8 cellular contexts compared by ENCODE assay signal in the genomic region with DNA sequence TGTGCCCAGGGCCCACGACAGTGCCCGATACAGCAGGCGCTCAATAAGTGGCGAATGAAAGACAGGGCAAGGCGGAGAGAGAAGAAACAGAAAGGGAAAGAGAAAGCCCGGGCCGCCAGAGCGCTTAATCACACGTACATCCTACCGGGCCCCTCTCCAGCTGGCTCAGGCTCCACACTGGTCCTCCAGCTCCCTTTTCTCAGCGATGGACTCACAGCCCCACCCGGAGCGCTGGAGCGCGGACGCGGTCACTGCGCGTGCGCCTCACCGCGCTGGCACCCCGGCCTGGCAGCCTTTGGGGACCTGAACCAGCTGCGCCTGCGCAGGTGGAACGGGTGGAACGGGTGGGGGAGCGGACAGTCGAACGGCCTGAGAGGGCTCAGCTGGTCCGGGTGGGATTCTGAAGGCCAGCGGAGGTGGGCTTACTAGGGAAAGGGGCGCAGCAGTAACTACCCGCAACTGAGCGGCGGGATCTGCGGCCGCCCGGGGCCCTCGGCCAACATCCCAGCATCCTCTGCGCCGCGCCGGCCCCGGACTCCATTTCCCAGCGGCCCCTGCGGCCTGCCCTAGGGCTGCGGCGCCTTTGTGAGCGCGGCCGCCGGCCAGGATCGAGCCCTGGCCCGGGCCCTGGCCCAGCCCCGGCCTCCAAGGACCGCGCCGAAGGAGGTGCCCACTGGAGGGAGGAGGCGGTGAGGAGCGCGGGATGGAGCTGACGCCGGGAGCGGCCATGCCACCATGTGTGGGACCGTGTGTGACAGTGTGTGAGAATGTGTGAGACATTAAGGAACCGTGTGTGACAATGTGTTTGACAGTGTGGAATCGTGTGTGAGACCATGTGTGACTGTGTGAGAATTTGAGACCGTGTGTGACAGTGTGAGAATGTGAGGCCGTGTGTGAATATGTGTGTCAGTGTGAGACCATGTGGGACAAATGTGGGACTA. TPM values are rescaled to one million over a fixed set of nuclear protein-coding genes. Genes with fewer than 3 reads are reported as not detected.
DNase-seq lines count a peak whose midpoint lies in the region; TF ChIP-seq lines count a peak whose summit lies in the region.

A gene (plus strand): TSS at position 569 of the 941 bp plus-strand sequence. CDS start 2,783 bp downstream, outside the sequence.

- H3K36me3 ChIP-seq in SU-DHL-6 (ENCODE audit: low read length) = peaks cover 23% of the 10 kb centered on the region
- H3K36me3 ChIP-seq in adipocyte (ENCODE audit: control insufficient read depth, insufficient read depth, low read length, severe bottlenecking) = peaks cover 38% of the 10 kb centered on the region
- H3K36me3 ChIP-seq in cardiac muscle cell = peaks cover 9% of the 10 kb centered on the region
- H3K36me3 ChIP-seq in parathyroid adenoma (ENCODE audit: control insufficient read depth, insufficient read depth, low read length) = no peaks in the 10 kb centered on the region
- peaks cover 30 to 52% (median 36%) of the 10 kb centered on the region in 3 donors for H3K36me3 ChIP-seq in tibial artery

- H3K4me3 ChIP-seq in NB4 (ENCODE audit: low read depth, low read length) (peak within 1 kb of the TSS; percentile 94), SU-DHL-6 (ENCODE audit: insufficient read depth, low read length, poor library complexity, severe bottlenecking) (peak within 1 kb of the TSS; percentile 71), adipocyte (ENCODE audit: low read length) (peak within 1 kb of the TSS; percentile 85), cardiac muscle cell (peak within 1 kb of the TSS; percentile 72), parathyroid adenoma (ENCODE audit: low read depth, low read length) (peak within 1 kb of the TSS; percentile 87), tibial artery (peak within 1 kb of the TSS; percentile 63 to 70)

- H3F3A ChIP-seq in SU-DHL-6 (ENCODE audit: insufficient read depth) = no peaks in the 10 kb centered on the region

- H3K9ac ChIP-seq in SU-DHL-6 (ENCODE audit: low read length) = peak within 1 kb of the TSS; percentile 80
- H3K9ac ChIP-seq in adipocyte (ENCODE audit: low read length) = peak within 1 kb of the TSS; percentile 97
- no peak within 1 kb of the TSS for H3K9ac ChIP-seq in parathyroid adenoma

- no peak for TF ChIP-seq CTCF in NB4 (IDR thresholded peaks at IDR 0.05; ENCODE audit: low read depth, low read length)
- TF ChIP-seq CTCF in SU-DHL-6 (IDR thresholded peaks at IDR 0.05; ENCODE audit: insufficient read depth, low read length, poor library complexity, severe bottlenecking) = no peak
- TF ChIP-seq CTCF in cardiac muscle cell (IDR thresholded peaks at IDR 0.05; ENCODE audit: low read depth, low read length) = no peak
- no peak for TF ChIP-seq CTCF in parathyroid adenoma (IDR thresholded peaks at IDR 0.05)
- TF ChIP-seq CTCF in tibial artery (IDR thresholded peaks at IDR 0.05) = no peak

- H2AFZ ChIP-seq in SU-DHL-6 (ENCODE audit: low read depth, low read length, severe bottlenecking) (peak within 1 kb of the TSS; percentile 100), parathyroid adenoma (peak within 1 kb of the TSS; percentile 93)

- H3K79me2 ChIP-seq in SU-DHL-6 (ENCODE audit: insufficient read depth, low read length) (no peaks in the 10 kb centered on the region), parathyroid adenoma (no peaks in the 10 kb centered on the region)

- H3K27ac ChIP-seq in SU-DHL-6 (ENCODE audit: low read depth, low read length) = peak within 1 kb of the TSS; percentile 61
- peak within 1 kb of the TSS; percentile 94 for H3K27ac ChIP-seq in cardiac muscle cell
- H3K27ac ChIP-seq in parathyroid adenoma = peak within 1 kb of the TSS; percentile 87
- peak within 1 kb of the TSS; percentile 89 to 95 for H3K27ac ChIP-seq in tibial artery

- intact Hi-C loops in tibial artery (cut with DNase I; ENCODE audit: low total_unique reads) = no loop called here

- H3K27me3 ChIP-seq in SU-DHL-6 (ENCODE audit: low read length) (no peaks in the 10 kb centered on the region), adipocyte (replicated peaks; ENCODE audit: control insufficient read depth, insufficient read depth, low read length) (no peaks in the 10 kb centered on the region), cardiac muscle cell (no peaks in the 10 kb centered on the region), parathyroid adenoma (ENCODE audit: control insufficient read depth, insufficient read depth, low read length) (no peaks in the 10 kb centered on the region), tibial artery (no peaks in the 10 kb centered on the region)

- H4K20me1 ChIP-seq in SU-DHL-6 (ENCODE audit: low read depth, low read length) = no peaks in the 10 kb centered on the region

- no peaks in the 10 kb centered on the region for H3K9me2 ChIP-seq in SU-DHL-6 (replicated peaks; ENCODE audit: insufficient read depth, low read length)

- TF ChIP-seq POLR2A in NB4 (IDR thresholded peaks at IDR 0.05; ENCODE audit: extremely low read depth, insufficient read length) = no peak

- H3K4me2 ChIP-seq in SU-DHL-6 (ENCODE audit: low read depth, low read length, poor library complexity, severe bottlenecking) (peak within 1 kb of the TSS; percentile 99), parathyroid adenoma (ENCODE audit: low read length) (peak within 1 kb of the TSS; percentile 67)

- POLR2A ChIA-PET in HEK293T (lab: Yijun Ruan, JAX) = interaction anchor here (0.6 to 0.7 kb wide), 2 partner anchors 15 to 191 kb away, joined by 3 read pairs; a partner anchor contains a TSS

- CTCF ChIA-PET in HEK293T (lab: Yijun Ruan, JAX) = no interaction called here

- H3K4me1 ChIP-seq in adipocyte (ENCODE audit: control insufficient read depth, insufficient read depth, low read length) = peaks cover 14% of the 10 kb centered on the region
- H3K4me1 ChIP-seq in cardiac muscle cell (ENCODE audit: low read depth) = peaks cover 3% of the 10 kb centered on the region
- peaks cover 10% of the 10 kb centered on the region for H3K4me1 ChIP-seq in parathyroid adenoma
- H3K4me1 ChIP-seq in tibial artery = peaks cover 0 to 15% (median 9%) of the 10 kb centered on the region in 4 donors

- peak; percentile 86 for DNase-seq in GM04503 (ENCODE audit: low read depth)
- peak; percentile 85 for DNase-seq in HEK293T (ENCODE audit: extremely low spot score)
- peak; percentile 86 for DNase-seq in NB4 (ENCODE audit: low read depth)
- DNase-seq in adipocyte (ENCODE audit: low read depth) = peak; percentile 98
- peak; percentile 94 to 99 for DNase-seq in cardiac muscle cell (ENCODE audit: low read depth in 1 of 2, low spot score in 1 of 2)
- DNase-seq in tibial artery = peak; percentile 96 to 98

- peaks cover 22% of the 10 kb centered on the region; the same call in 1 of the 2 replicates for H3K9me3 ChIP-seq in SU-DHL-6 (ENCODE audit: insufficient read depth, low read length)
- H3K9me3 ChIP-seq in adipocyte (ENCODE audit: control insufficient read depth, low read length) = peaks cover 45% of the 10 kb centered on the region
- H3K9me3 ChIP-seq in cardiac muscle cell (ENCODE audit: low read depth) = no peaks in the 10 kb centered on the region
- H3K9me3 ChIP-seq in parathyroid adenoma (ENCODE audit: control insufficient read depth, low read length) = no peaks in the 10 kb centered on the region
- peaks cover 5 to 55% (median 13%) of the 10 kb centered on the region in 3 donors for H3K9me3 ChIP-seq in tibial artery

TF ChIP-seq in HEK293T, 16 proteins besides CTCF, POLR2A, EP300 and RAD21:
- no peak for TF ChIP-seq TARDBP (IDR thresholded peaks at IDR 0.05)
- no peak for TF ChIP-seq NFRKB (IDR thresholded peaks at IDR 0.05)
- TF ChIP-seq L3MBTL2 (conservative IDR thresholded peaks at IDR 0.05) = peak; percentile 89

RNA-seq across cellular contexts. Expression of the gene that starts here (rescaled TPM):
- total RNA-seq in cardiac muscle cell = 3.6 and 26.7 TPM in 2 replicates
- 7.4 and 18.4 TPM in 2 replicates for polyA plus RNA-seq in cardiac muscle cell

Comparison
In these comparisons a context has a peak if more than half of its experiments do, and no peak if none do; other contexts are left out.
1. Peak in every context shown above with its lines: DNase-seq, H3K4me3 ChIP-seq and H3K27ac ChIP-seq.